In the genomic region with DNA sequence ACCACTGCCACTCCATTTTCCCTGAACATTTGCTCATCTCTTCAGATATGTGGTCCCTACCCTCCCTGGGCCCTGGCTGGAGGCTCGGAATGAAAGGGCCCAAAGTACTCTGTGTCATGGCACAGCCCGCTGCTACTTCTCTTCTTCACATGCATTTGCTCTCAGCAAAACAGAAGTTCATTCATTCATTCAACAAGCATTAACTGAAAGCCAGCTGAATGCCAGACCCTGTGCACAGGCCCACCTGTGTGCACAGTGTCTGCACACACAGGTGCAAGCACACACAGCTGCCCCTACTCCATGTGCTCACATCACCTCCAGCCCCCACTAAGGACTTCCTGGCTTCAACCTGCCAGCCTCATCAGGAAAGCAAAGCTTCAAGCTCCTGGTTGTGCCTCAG, we compare ENCODE assay signal across 29 cellular contexts. TPM values are rescaled to one million over a fixed set of nuclear protein-coding genes. Genes with fewer than 3 reads are reported as not detected.
DNase-seq lines count a peak whose midpoint lies in the region; ATAC-seq, FAIRE-seq and TF ChIP-seq lines count a peak whose summit lies in the region.
"Had no signal": no experiment of that assay in that cellular context is flagged by ENCODE, and none has a peak within 500 bp of the region (broad histone marks: within the 10 kb centered on the region; RNA-seq: fewer than 3 reads in every experiment).

No MANE protein-coding gene starts in this region.

- no peak overlapping the region for H4K5ac ChIP-seq in H1 (ENCODE audit: insufficient read length, low read depth, low read length)

- TF ChIP-seq RAD21 in H1 (IDR thresholded peaks at IDR 0.05 in 1 of 2, conservative IDR thresholded peaks at IDR 0.05 in 1 of 2; ENCODE audit: low read depth in 2 of 2, low read length in 2 of 2): no peak

- H3K4me1 ChIP-seq in right atrium auricular region (peaks cover 0 to 19% of the 10 kb centered on the region in 2 donors), H1 (replicated peaks in 1 of 4; ENCODE audit: control insufficient read depth in 3 of 4, insufficient read depth in 4 of 4, low read length in 3 of 4) (peaks cover 0 to 14% (median 9%) of the 10 kb centered on the region in 4 experiments; a peak in 6 of 7 replicates)

- H3K36me3 Mint-ChIP-seq in activated CD4-positive, alpha-beta T cell treated with anti-CD3 and anti-CD28 coated beads for 36 hours (ENCODE audit: low read depth): no peaks in the 10 kb centered on the region

- no peak for TF ChIP-seq EP300 in H1 (IDR thresholded peaks at IDR 0.05; ENCODE audit: borderline replicate concordance in 1 of 2, low read depth in 2 of 2, low read length in 2 of 2)

- CTCF ChIA-PET in H1 (lab: Charles Lee; ENCODE audit: partially characterized antibody): interaction anchor here (0.6 to 40.8 kb wide), 4 partner anchors 5 to 259 kb away, joined by 3 to 1336 read pairs (median 673); a partner anchor contains a TSS
- CTCF ChIA-PET in activated CD4-positive, alpha-beta T cell treated with anti-CD3 and anti-CD28 coated beads for 36 hours (lab: Charles Lee): interaction anchor here (0.6 to 13.1 kb wide), 3 partner anchors 12 to 1146 kb away, joined by 3 to 246 read pairs (median 3); a partner anchor contains a TSS

- no peak for DNase-seq in Right ventricle myocardium inferior (ENCODE audit: missing footprints)
- DNase-seq in right atrium auricular region (ENCODE audit: low spot score): no peak
- DNase-seq in NCI-H69 (lab: John Stamatoyannopoulos, UW): peak; percentile 64
- DNase-seq in H1 (ENCODE audit: low read depth in 1 of 2, low spot score in 2 of 2): no peak
- DNase-seq in posterior vena cava (ENCODE audit: low spot score): peak; percentile 57
- no peak for DNase-seq in activated CD4-positive, alpha-beta T cell treated with anti-CD3 and anti-CD28 coated beads for 36 hours
- no peak for DNase-seq in DMS 273 treated with DMSO at 0.1 percent for 48 hours (lab: John Stamatoyannopoulos, UW)
- no peak for DNase-seq in HuH-7.5 (ENCODE audit: low spot score)
- DNase-seq: CD4-positive, alpha-beta T cell; DMS53; GM23248; IMR-90; MM.1S; NCI-H1048; NCI-H1694; NCI-H2029 treated with DMSO at 0.1 percent for 48 hours; NCI-H226; NCI-H510A treated with DMSO at 0.1 percent for 48 hours; SHP77 treated with DMSO at 0.1 percent for 48 hours had no signal

- H3K4me3 Mint-ChIP-seq in activated CD4-positive, alpha-beta T cell treated with anti-CD3 and anti-CD28 coated beads for 36 hours: no peak overlapping the region
- H3K4me3 Mint-ChIP-seq: CD4-positive, alpha-beta T cell had no signal

- 0 out of 2 replicates have a peak overlapping the region, but pooled peaks have one; percentile 9 for H2BK12ac ChIP-seq in H1 (ENCODE audit: low read depth, low read length)

- no peak for TF ChIP-seq CTCF in right atrium auricular region (IDR thresholded peaks at IDR 0.05)
- no peak for TF ChIP-seq CTCF in H1 (IDR thresholded peaks at IDR 0.05; ENCODE audit: control extremely low read depth in 1 of 3, insufficient read depth in 1 of 3, low read depth in 1 of 3, low read length in 3 of 3)

- H3K18ac ChIP-seq in H1 (ENCODE audit: extremely low read depth, low read length): no peak overlapping the region

- H2AK5ac ChIP-seq in H1 (ENCODE audit: low read depth, low read length): no peak overlapping the region

- H3K27ac ChIP-seq in right atrium auricular region (peak overlapping the region in 1 of 2 donors; percentile 41), H1 (ENCODE audit: low read depth, low read length) (no peak overlapping the region)
- H3K27ac ChIP-seq: GM23248, KMS-11, RWPE1, SK-N-MC had no signal

- no peak for FAIRE-seq in H1 (lab: Jason Lieb, UNC)
- FAIRE-seq: D721Med, G401.6 had no signal

- no peak overlapping the region for H3K14ac ChIP-seq in H1 (ENCODE audit: insufficient read length)

- no peak overlapping the region for H3K9ac ChIP-seq in H1 (replicated peaks in 1 of 4; ENCODE audit: extremely low read depth in 1 of 4, low read depth in 3 of 4, low read length in 3 of 4)
- H3K9ac ChIP-seq: GM23248, KMS-11 had no signal

- 0 out of 2 replicates have a peak overlapping the region, but pooled peaks have one; percentile 61 for H2BK15ac ChIP-seq in H1 (ENCODE audit: low read length)

- intact Hi-C loops in Right ventricle myocardium inferior (cut with DNase I) (no loop called here), posterior vena cava (cut with DNase I) (no loop called here)
- intact Hi-C loops in activated CD4-positive, alpha-beta T cell treated with anti-CD3 and anti-CD28 coated beads for 36 hours (cut with DNase I, micrococcal nuclease): no loop called here

- H3K4me3 ChIP-seq in right atrium auricular region: no peak overlapping the region
- H3K4me3 ChIP-seq in H1 (ENCODE audit: extremely low read depth in 1 of 4, insufficient read depth in 2 of 4, low read depth in 3 of 4, low read length in 4 of 4): no peak overlapping the region
- H3K4me3 ChIP-seq: GM23248, HAP-1, SK-N-MC had no signal

- peaks cover 56% of the 10 kb centered on the region for H3K27me3 Mint-ChIP-seq in activated CD4-positive, alpha-beta T cell treated with anti-CD3 and anti-CD28 coated beads for 36 hours

- no peak overlapping the region for H2BK120ac ChIP-seq in H1 (replicated peaks; ENCODE audit: low read depth, low read length)

- no peaks in the 10 kb centered on the region for H3K9me3 Mint-ChIP-seq in activated CD4-positive, alpha-beta T cell treated with anti-CD3 and anti-CD28 coated beads for 36 hours (ENCODE audit: low read depth)
- H3K9me3 Mint-ChIP-seq: CD4-positive, alpha-beta T cell had no signal

- H3K56ac ChIP-seq in H1 (replicated peaks; ENCODE audit: insufficient read length, low read depth, low read length): no peak overlapping the region

- ATAC-seq in Right ventricle myocardium inferior: peak; percentile 8
- ATAC-seq in activated CD4-positive, alpha-beta T cell treated with anti-CD3 and anti-CD28 coated beads for 36 hours: no peak
- ATAC-seq: Panc1 had no signal

- H2AFZ ChIP-seq in H1 (ENCODE audit: low read length): no peak overlapping the region
- H2AFZ ChIP-seq: GM23248 had no signal

- H3K79me2 ChIP-seq in H1 (ENCODE audit: control insufficient read depth in 1 of 2, insufficient read depth in 2 of 2, low read length in 2 of 2): no peaks in the 10 kb centered on the region

- no peak overlapping the region for H3K4ac ChIP-seq in H1 (replicated peaks; ENCODE audit: insufficient read length, low read depth, low read length)

- H3K23ac ChIP-seq in H1 (ENCODE audit: insufficient read length): no peak overlapping the region

- H4K8ac ChIP-seq in H1 (ENCODE audit: extremely low read depth, insufficient read depth, low read length): no peak overlapping the region

- H4K91ac ChIP-seq in H1 (replicated peaks; ENCODE audit: insufficient read length, low read length): no peak overlapping the region

- H2BK5ac ChIP-seq in H1 (ENCODE audit: low read depth, low read length): no peak overlapping the region

- no peak for TF ChIP-seq POLR2A in H1 (IDR thresholded peaks at IDR 0.05; ENCODE audit: control extremely low read depth in 1 of 2, low read depth in 2 of 2, low read length in 2 of 2)

- H3K79me1 ChIP-seq in H1 (ENCODE audit: low read depth, low read length): no peaks in the 10 kb centered on the region

- no peak overlapping the region for H2BK20ac ChIP-seq in H1 (ENCODE audit: low read length)

- peaks cover 0 to 9% of the 10 kb centered on the region in 2 donors for H3K27me3 ChIP-seq in right atrium auricular region
- peaks cover 40 to 73% (median 64%) of the 10 kb centered on the region in 4 experiments for H3K27me3 ChIP-seq in H1 (replicated peaks in 1 of 4; ENCODE audit: control insufficient read depth in 3 of 4, extremely low read depth in 1 of 4, insufficient read depth in 3 of 4, low read length in 3 of 4)

- peaks cover 14% of the 10 kb centered on the region for H3K4me1 Mint-ChIP-seq in activated CD4-positive, alpha-beta T cell treated with anti-CD3 and anti-CD28 coated beads for 36 hours

- POLR2A ChIA-PET in H1 (lab: Charles Lee; ENCODE audit: partially characterized antibody): no interaction called here
- POLR2A ChIA-PET in activated CD4-positive, alpha-beta T cell treated with anti-CD3 and anti-CD28 coated beads for 36 hours (lab: Charles Lee): no interaction called here

- H3K36me3 ChIP-seq in right atrium auricular region (no peaks in the 10 kb centered on the region), H1 (ENCODE audit: control insufficient read depth in 2 of 4, insufficient read depth in 4 of 4, low read length in 3 of 4) (peaks cover 0 to 6% (median 0%) of the 10 kb centered on the region in 4 experiments; a peak in 1 of 8 replicates)
- H3K36me3 ChIP-seq: HAP-1 had no signal

- WGBS in H1 (ENCODE audit: extremely low coverage in 1 of 2, insufficient coverage in 1 of 2, insufficient read length in 1 of 2, insufficient replicate concordance in 2 of 2, low coverage in 1 of 2, low lambda C conversion rate in 2 of 2, missing lambda C conversion rate in 1 of 2), 2 experiments: 79% methylated on average over 2 of the region's 2 CpGs; no CpG with 5 or more reads in 1 of the 2 experiments

- H3K4me2 ChIP-seq in H1 (ENCODE audit: insufficient read depth in 1 of 2, low read depth in 2 of 2, low read length in 2 of 2): no peak overlapping the region
- H3K4me2 ChIP-seq: KMS-11 had no signal

- H3K9me3 ChIP-seq in right atrium auricular region: no peaks in the 10 kb centered on the region
- no peaks in the 10 kb centered on the region for H3K9me3 ChIP-seq in H1 (ENCODE audit: insufficient read depth in 2 of 2, low read depth in 1 of 2, low read length in 1 of 2)
- H3K9me3 ChIP-seq: HAP-1 had no signal

- peaks cover 0 to 4% of the 10 kb centered on the region in 2 experiments for H4K20me1 ChIP-seq in H1 (replicated peaks in 1 of 2; ENCODE audit: control insufficient read depth in 1 of 2, insufficient read depth in 2 of 2, low read length in 2 of 2)

- no peak overlapping the region for H3K27ac Mint-ChIP-seq in activated CD4-positive, alpha-beta T cell treated with anti-CD3 and anti-CD28 coated beads for 36 hours
- H3K27ac Mint-ChIP-seq: CD4-positive, alpha-beta T cell had no signal

- H3K23me2 ChIP-seq in H1 (ENCODE audit: low read depth, low read length): peaks cover 7% of the 10 kb centered on the region; the same call in 1 of the 2 replicates

RNA-seq across cellular contexts. Expression of a gene that starts 7.8 kb away (rescaled TPM):
- total RNA-seq in Right ventricle myocardium inferior: not detected
- total RNA-seq in right atrium auricular region: not detected
- not detected in 2 replicates for total RNA-seq in H1 (2021; fragmentation: NEBNext Ultra II Directional; extraction: Animal tissue kit (Norgen Biotek cat#: 25700))
- not detected in 2 replicates for polyA plus RNA-seq in H1 (2011; rRNA removed)
- not detected for polyA plus RNA-seq in H1 (2011; cell fraction: cytosol; rRNA removed)
- not detected for polyA plus RNA-seq in H1 (2011; cell fraction: nucleus; rRNA removed)
- polyA plus RNA-seq in H1 (2012, experiment 1 of 2): not detected in 4 replicates
- polyA plus RNA-seq in H1 (2012, experiment 2 of 2): not detected
- polyA plus RNA-seq in H1 (2013, experiment 1 of 2): not detected
- polyA plus RNA-seq in H1 (2013, experiment 2 of 2): not detected
- polyA minus RNA-seq in H1 (2011; rRNA and poly(A)+ RNA removed): not detected in 2 replicates
- not detected for polyA minus RNA-seq in H1 (2011; cell fraction: cytosol; rRNA and poly(A)+ RNA removed)
- not detected for polyA minus RNA-seq in H1 (2011; cell fraction: nucleus; rRNA and poly(A)+ RNA removed)
- total RNA-seq in posterior vena cava: not detected
- total RNA-seq in activated CD4-positive, alpha-beta T cell treated with anti-CD3 and anti-CD28 coated beads for 36 hours: not detected
- total RNA-seq: A172, Daoy, GM23248, IMR-90 had no signal
- polyA plus RNA-seq: BJ, GM23248, IMR-90 had no signal

RNA-seq across cellular contexts. Expression of a gene that starts 13.3 kb away (rescaled TPM):
- total RNA-seq in Right ventricle myocardium inferior: 0.49 TPM
- under 1 TPM; 0.44 to 0.67 TPM for total RNA-seq in right atrium auricular region
- 0.21 and 0.30 TPM in 2 replicates for total RNA-seq in H1 (2021; fragmentation: NEBNext Ultra II Directional; extraction: Animal tissue kit (Norgen Biotek cat#: 25700))
- polyA plus RNA-seq in H1 (2011; rRNA removed): 0.14 and 0.20 TPM in 2 replicates
- polyA plus RNA-seq in H1 (2011; cell fraction: cytosol; rRNA removed): 0.23 TPM
- 0.26 TPM for polyA plus RNA-seq in H1 (2011; cell fraction: nucleus; rRNA removed)
- 0.19 to 0.25 TPM (median 0.23 TPM) in 3 of 4 replicates, not detected in the other for polyA plus RNA-seq in H1 (2012, experiment 1 of 2)
- 0.29 TPM for polyA plus RNA-seq in H1 (2012, experiment 2 of 2)
- polyA plus RNA-seq in H1 (2013, experiment 1 of 2): 0.08 TPM
- 0.11 TPM for polyA plus RNA-seq in H1 (2013, experiment 2 of 2)
- 0.05 and 0.09 TPM in 2 replicates for polyA minus RNA-seq in H1 (2011; rRNA and poly(A)+ RNA removed)
- polyA minus RNA-seq in H1 (2011; cell fraction: cytosol; rRNA and poly(A)+ RNA removed): not detected
- 0.20 TPM for polyA minus RNA-seq in H1 (2011; cell fraction: nucleus; rRNA and poly(A)+ RNA removed)
- not detected for total RNA-seq in posterior vena cava
- under 1 TPM; 0.48 to 0.61 TPM for total RNA-seq in activated CD4-positive, alpha-beta T cell treated with anti-CD3 and anti-CD28 coated beads for 36 hours
- total RNA-seq: GM23248 had no signal
- polyA plus RNA-seq: GM23248 had no signal

RNA-seq across cellular contexts. Expression of a gene that starts 14.4 kb away (rescaled TPM):
- total RNA-seq in Right ventricle myocardium inferior (0.43 TPM), right atrium auricular region (under 1 TPM in 1 of 2 donors, not detected in 1; 0.74 TPM), posterior vena cava (1 to 10 TPM in 1 of 2 donors, under 1 TPM in 1; 0.33 to 4.0 TPM)
- 0.25 and 0.26 TPM in 2 replicates for total RNA-seq in H1 (2021; fragmentation: NEBNext Ultra II Directional; extraction: Animal tissue kit (Norgen Biotek cat#: 25700))
- 1.8 and 1.9 TPM in 2 replicates for polyA plus RNA-seq in H1 (2011; rRNA removed)
- 1.5 TPM for polyA plus RNA-seq in H1 (2011; cell fraction: cytosol; rRNA removed)
- 1.5 TPM for polyA plus RNA-seq in H1 (2011; cell fraction: nucleus; rRNA removed)
- 0.76 to 1.6 TPM (median 1.5 TPM) in 4 replicates for polyA plus RNA-seq in H1 (2012, experiment 1 of 2)
- 1.1 TPM for polyA plus RNA-seq in H1 (2012, experiment 2 of 2)
- polyA plus RNA-seq in H1 (2013, experiment 1 of 2): 0.04 TPM
- 0.06 TPM for polyA plus RNA-seq in H1 (2013, experiment 2 of 2)
- 0.16 and 0.54 TPM in 2 replicates for polyA minus RNA-seq in H1 (2011; rRNA and poly(A)+ RNA removed)
- polyA minus RNA-seq in H1 (2011; cell fraction: cytosol; rRNA and poly(A)+ RNA removed): 1.6 TPM
- 0.30 TPM for polyA minus RNA-seq in H1 (2011; cell fraction: nucleus; rRNA and poly(A)+ RNA removed)
- under 1 TPM; 0.16 to 0.18 TPM for total RNA-seq in activated CD4-positive, alpha-beta T cell treated with anti-CD3 and anti-CD28 coated beads for 36 hours

RNA-seq across cellular contexts. Expression of a gene that starts 28.6 kb away (rescaled TPM):
- total RNA-seq in Right ventricle myocardium inferior: 49.6 TPM
- 10 to 100 TPM; 35.5 to 48.8 TPM for total RNA-seq in right atrium auricular region
- total RNA-seq in H1 (2021; fragmentation: NEBNext Ultra II Directional; extraction: Animal tissue kit (Norgen Biotek cat#: 25700)): 250 and 251 TPM in 2 replicates
- polyA plus RNA-seq in H1 (2011; rRNA removed): 231 and 262 TPM in 2 replicates
- 269 TPM for polyA plus RNA-seq in H1 (2011; cell fraction: cytosol; rRNA removed)
- polyA plus RNA-seq in H1 (2011; cell fraction: nucleus; rRNA removed): 156 TPM
- polyA plus RNA-seq in H1 (2012, experiment 1 of 2): 234 to 285 TPM (median 262 TPM) in 4 replicates
- 231 TPM for polyA plus RNA-seq in H1 (2012, experiment 2 of 2)
- polyA plus RNA-seq in H1 (2013, experiment 1 of 2): 84.2 TPM
- 90.0 TPM for polyA plus RNA-seq in H1 (2013, experiment 2 of 2)
- polyA minus RNA-seq in H1 (2011; rRNA and poly(A)+ RNA removed): 191 and 260 TPM in 2 replicates
- polyA minus RNA-seq in H1 (2011; cell fraction: cytosol; rRNA and poly(A)+ RNA removed): 89.5 TPM
- 68.0 TPM for polyA minus RNA-seq in H1 (2011; cell fraction: nucleus; rRNA and poly(A)+ RNA removed)
- total RNA-seq in posterior vena cava: 100 to 1,000 TPM; 127 to 130 TPM
- total RNA-seq in activated CD4-positive, alpha-beta T cell treated with anti-CD3 and anti-CD28 coated beads for 36 hours: 10 to 100 TPM; 84.7 to 96.1 TPM

RNA-seq across cellular contexts. Expression of a gene that starts 32.7 kb away (rescaled TPM):
- total RNA-seq in Right ventricle myocardium inferior (93.8 TPM), right atrium auricular region (10 to 100 TPM; 68.5 to 74.8 TPM), posterior vena cava (10 to 100 TPM; 52.2 to 57.3 TPM)
- 36.3 and 38.6 TPM in 2 replicates for total RNA-seq in H1 (2021; fragmentation: NEBNext Ultra II Directional; extraction: Animal tissue kit (Norgen Biotek cat#: 25700))
- polyA plus RNA-seq in H1 (2011; rRNA removed): 32.3 and 57.5 TPM in 2 replicates
- 43.9 TPM for polyA plus RNA-seq in H1 (2011; cell fraction: cytosol; rRNA removed)
- 20.4 TPM for polyA plus RNA-seq in H1 (2011; cell fraction: nucleus; rRNA removed)
- polyA plus RNA-seq in H1 (2012, experiment 1 of 2): 41.3 to 53.9 TPM (median 44.4 TPM) in 4 replicates
- 35.5 TPM for polyA plus RNA-seq in H1 (2012, experiment 2 of 2)
- polyA plus RNA-seq in H1 (2013, experiment 1 of 2): 37.2 TPM
- polyA plus RNA-seq in H1 (2013, experiment 2 of 2): 38.9 TPM
- 27.7 and 50.1 TPM in 2 replicates for polyA minus RNA-seq in H1 (2011; rRNA and poly(A)+ RNA removed)
- polyA minus RNA-seq in H1 (2011; cell fraction: cytosol; rRNA and poly(A)+ RNA removed): 17.1 TPM
- 14.7 TPM for polyA minus RNA-seq in H1 (2011; cell fraction: nucleus; rRNA and poly(A)+ RNA removed)
- total RNA-seq in activated CD4-positive, alpha-beta T cell treated with anti-CD3 and anti-CD28 coated beads for 36 hours: 10 to 100 TPM; 54.5 to 62.6 TPM

Comparison
In these comparisons a context has a peak if more than half of its experiments do, and no peak if none do; other contexts are left out.
1. DNase-seq: peak in NCI-H69 (single experiment) and posterior vena cava (single experiment); none in Right ventricle myocardium inferior (single experiment), right atrium auricular region (single experiment), H1 (0 of 2), activated CD4-positive, alpha-beta T cell treated with anti-CD3 and anti-CD28 coated beads for 36 hours (single experiment), DMS 273 treated with DMSO at 0.1 percent for 48 hours (single experiment) and HuH-7.5 (single experiment).